Comparison of ENCODE assay signal across 9 cellular contexts in genomic region chr10:120456626-120457430, GRCh38. TPM values are rescaled to one million over a fixed set of nuclear protein-coding genes. Genes with fewer than 3 reads are reported as not detected.
DNase-seq lines count a peak whose midpoint lies in the region; FAIRE-seq and TF ChIP-seq lines count a peak whose summit lies in the region.
"Had no signal": no experiment of that assay in that cellular context is flagged by ENCODE, and none has a peak within 500 bp of the region (broad histone marks: within the 10 kb centered on the region; RNA-seq: fewer than 3 reads in every experiment).

Gene PLPP4, plus strand, starts transcription at chr10:120457227. Its CDS starts 79 bp downstream, at chr10:120457306.

- H3K4me2 ChIP-seq in Karpas-422 (ENCODE audit: low read depth, low read length, poor library complexity, severe bottlenecking), result peak within 1 kb of the TSS; percentile 75
- H3K4me2 ChIP-seq in keratinocyte (ENCODE audit: control insufficient read depth, extremely low read depth, insufficient read depth, low read depth, low read length), result peak within 1 kb of the TSS; percentile 68

- peaks cover 6% of the 10 kb centered on the region; the same call in 1 of the 2 replicates for H3K27me3 ChIP-seq in GM06990 (replicated peaks; ENCODE audit: control insufficient read depth, insufficient read depth, low read length)
- no peaks in the 10 kb centered on the region for H3K27me3 ChIP-seq in Karpas-422 (ENCODE audit: low read length)
- H3K27me3 ChIP-seq in brain microvascular endothelial cell (replicated peaks), result peaks cover 5% of the 10 kb centered on the region
- peaks cover 48% of the 10 kb centered on the region for H3K27me3 ChIP-seq in keratinocyte (ENCODE audit: control insufficient read depth, extremely low read depth, insufficient read depth, low read length)
- peaks cover 0 to 83% (median 32%) of the 10 kb centered on the region in 7 donors for H3K27me3 ChIP-seq in spleen (replicated peaks in 1 of 7)

- no peak for FAIRE-seq in keratinocyte (lab: Jason Lieb, UNC)

- H3K9me1 ChIP-seq in keratinocyte (ENCODE audit: control insufficient read depth, extremely low read depth, insufficient read depth, low read length), result no peaks in the 10 kb centered on the region

- dilution Hi-C loops in keratinocyte (cut with MboI; ENCODE audit: extremely low pct_ligation_motif_present, low sequenced_read_pairs), result no loop called here

- H3K9me2 ChIP-seq in Karpas-422 (replicated peaks; ENCODE audit: insufficient read depth, low read length), result no peaks in the 10 kb centered on the region

- H3K79me2 ChIP-seq in Karpas-422 (ENCODE audit: low read length) (no peaks in the 10 kb centered on the region), keratinocyte (ENCODE audit: control insufficient read depth, insufficient read depth, low read length) (no peaks in the 10 kb centered on the region)

- no peaks in the 10 kb centered on the region for H3K36me3 ChIP-seq in GM06990 (ENCODE audit: control insufficient read depth, insufficient read depth, low read length)
- H3K36me3 ChIP-seq in Karpas-422 (ENCODE audit: insufficient read depth, low read length), result no peaks in the 10 kb centered on the region
- H3K36me3 ChIP-seq in brain microvascular endothelial cell (replicated peaks), result no peaks in the 10 kb centered on the region
- no peaks in the 10 kb centered on the region for H3K36me3 ChIP-seq in keratinocyte (ENCODE audit: control insufficient read depth in 2 of 2, extremely low read depth in 1 of 2, insufficient read depth in 2 of 2, low read length in 2 of 2)
- H3K36me3 ChIP-seq in spleen, result no peaks in the 10 kb centered on the region
- H3K36me3 ChIP-seq: neutrophil had no signal

- H3K4me3 ChIP-seq in GM06990 (replicated peaks; ENCODE audit: low read depth, low read length) (peak within 1 kb of the TSS; percentile 49), Karpas-422 (ENCODE audit: low read length) (peak within 1 kb of the TSS; percentile 75), brain microvascular endothelial cell (ENCODE audit: low read depth, low read length) (peak within 1 kb of the TSS; percentile 72), keratinocyte (ENCODE audit: control insufficient read depth in 2 of 3, extremely low read depth in 1 of 3, insufficient read depth in 2 of 3, low read depth in 1 of 3, low read length in 3 of 3) (peak within 1 kb of the TSS; percentile 28 to 57 (median 50)), spleen (peak within 1 kb of the TSS in 7 of 8 donors; percentile 16 to 62 (median 25))

- in situ Hi-C loops in brain microvascular endothelial cell (cut with HindIII; ENCODE audit: low pct_ligation_motif_present, low sequenced_read_pairs), result no loop called here

- peaks cover 5% of the 10 kb centered on the region; the same call in 1 of the 2 replicates for H4K20me1 ChIP-seq in Karpas-422 (ENCODE audit: insufficient read depth, low read depth, low read length)
- no peaks in the 10 kb centered on the region for H4K20me1 ChIP-seq in keratinocyte (ENCODE audit: control insufficient read depth, extremely low read depth, insufficient read depth, low read length)

- peak; percentile 12 for DNase-seq in GM06990 (ENCODE audit: extremely low read depth, insufficient read length)
- peak; percentile 61 for DNase-seq in Karpas-422
- peak; percentile 12 for DNase-seq in brain microvascular endothelial cell
- no peak for DNase-seq in keratinocyte (ENCODE audit: low read depth, low spot score)
- no peak for DNase-seq in spleen
- no peak for DNase-seq in SHP77 treated with DMSO at 0.1 percent for 48 hours (lab: John Stamatoyannopoulos, UW)
- no peak for DNase-seq in NOMO-1 treated with dmso at 0.1 percent for 144 hours (lab: John Stamatoyannopoulos, UW; ENCODE audit: unreplicated experiment)
- DNase-seq in ureter (ENCODE audit: low spot score), result no peak

- H3K27ac ChIP-seq in Karpas-422 (ENCODE audit: low read length) (no peak within 1 kb of the TSS), brain microvascular endothelial cell (peak within 1 kb of the TSS; percentile 25), keratinocyte (ENCODE audit: control insufficient read depth, insufficient read depth, low read length) (no peak within 1 kb of the TSS), spleen (no peak within 1 kb of the TSS)
- H3K27ac ChIP-seq: neutrophil had no signal

- H2AFZ ChIP-seq in Karpas-422 (ENCODE audit: low read length) (no peak within 1 kb of the TSS; the same call in 1 of the 2 replicates), keratinocyte (ENCODE audit: control insufficient read depth, low read length) (peak within 1 kb of the TSS; percentile 63)

- TF ChIP-seq POLR2A in spleen (IDR thresholded peaks at IDR 0.05), result no peak

- 0 to 6% (median 1%) methylated on average over 23 to 92 of the region's 92 CpGs for WGBS in spleen, 5 donors

- intact Hi-C loops in spleen (cut with DNase I; ENCODE audit: low total_unique reads), result no loop called here

- no peak for TF ChIP-seq CTCF in GM06990 (IDR thresholded peaks at IDR 0.05; ENCODE audit: insufficient read depth, low read length, poor library complexity, severe bottlenecking)
- TF ChIP-seq CTCF in brain microvascular endothelial cell (IDR thresholded peaks at IDR 0.05; ENCODE audit: low read depth, low read length, missing control alignments), result no peak
- TF ChIP-seq CTCF in keratinocyte (optimal IDR thresholded peaks at IDR 0.05 in 1 of 3, IDR thresholded peaks at IDR 0.05 in 1 of 3, conservative IDR thresholded peaks at IDR 0.05 in 1 of 3; ENCODE audit: extremely low read depth in 1 of 3, insufficient read depth in 2 of 3, low read length in 3 of 3), result no peak
- TF ChIP-seq CTCF in spleen (IDR thresholded peaks at IDR 0.05 in 8 of 11, conservative IDR thresholded peaks at IDR 0.05 in 3 of 11), result no peak

- peaks cover 8% of the 10 kb centered on the region for H3K4me1 ChIP-seq in Karpas-422 (ENCODE audit: low read length)
- H3K4me1 ChIP-seq in keratinocyte (ENCODE audit: control insufficient read depth, extremely low read depth, insufficient read depth, low read length), result peaks cover 4% of the 10 kb centered on the region
- peaks cover 0 to 18% (median 8%) of the 10 kb centered on the region in 6 donors for H3K4me1 ChIP-seq in spleen

- H3K9ac ChIP-seq in Karpas-422 (ENCODE audit: low read length) (peak within 1 kb of the TSS; percentile 69), keratinocyte (ENCODE audit: control insufficient read depth, extremely low read depth, insufficient read depth, low read length) (peak within 1 kb of the TSS; percentile 10)

- H3K9me3 ChIP-seq in Karpas-422 (ENCODE audit: low read length) (no peaks in the 10 kb centered on the region), keratinocyte (ENCODE audit: control insufficient read depth, low read depth, low read length) (no peaks in the 10 kb centered on the region), spleen (no peaks in the 10 kb centered on the region)
- H3K9me3 ChIP-seq: neutrophil had no signal

RNA-seq across cellular contexts. Expression of gene PLPP4, which starts in this region (rescaled TPM):
- total RNA-seq in Karpas-422 (2014; rRNA removed; shearing (Covaris generic); ENCODE audit: low replicate concordance), result 6.7 and 9.7 TPM in 2 replicates
- polyA plus RNA-seq in keratinocyte, result 0.76 to 1.1 TPM (median 0.99 TPM) in 3 replicates
- polyA plus RNA-seq in keratinocyte (2011; ENCODE audit: low read depth), result not detected
- polyA plus RNA-seq in keratinocyte (2011; cell fraction: cytosol; rRNA removed), result 1.4 and 1.6 TPM in 2 replicates
- 0.65 and 2.2 TPM in 2 replicates for polyA plus RNA-seq in keratinocyte (2011; cell fraction: nucleus; rRNA removed)
- 0.34 and 0.89 TPM in 2 replicates for polyA plus RNA-seq in keratinocyte (2012; ENCODE audit: low replicate concordance)
- polyA minus RNA-seq in keratinocyte, result 0.56 to 0.85 TPM (median 0.80 TPM) in 3 replicates
- polyA minus RNA-seq in keratinocyte (2011; cell fraction: cytosol; rRNA and poly(A)+ RNA removed), result not detected
- 1.2 TPM in 1 of 2 replicates, not detected in the other for polyA minus RNA-seq in keratinocyte (2011; cell fraction: nucleus; rRNA and poly(A)+ RNA removed)
- total RNA-seq in spleen, result not detected
- not detected for polyA plus RNA-seq in spleen
- not detected for total RNA-seq in ureter

Comparison
In these comparisons a context has a peak if more than half of its experiments do, and no peak if none do; other contexts are left out.
1. DNase-seq: peak in GM06990 (single experiment), Karpas-422 (single experiment) and brain microvascular endothelial cell (single experiment); none in keratinocyte (single experiment), spleen (single experiment), SHP77 treated with DMSO at 0.1 percent for 48 hours (single experiment), NOMO-1 treated with dmso at 0.1 percent for 144 hours (single experiment) and ureter (single experiment).
2. H3K4me3 ChIP-seq: peak in every context shown above with its lines; median percentile 75 in Karpas-422; 72 in brain microvascular endothelial cell; 50 in keratinocyte; 49 in GM06990; 25 in spleen.